Comparison of ENCODE assay signal across 8 cellular contexts in genomic region chr5:131164161-131164930, GRCh38. TPM values are rescaled to one million over a fixed set of nuclear protein-coding genes. Genes with fewer than 3 reads are reported as not detected.
DNase-seq lines count a peak whose midpoint lies in the region; ATAC-seq and TF ChIP-seq lines count a peak whose summit lies in the region.

No MANE protein-coding gene starts in this region.

- DNase-seq in AG10803 (ENCODE audit: low read depth) (peak; percentile 76), NCI-H524 (lab: John Stamatoyannopoulos, UW) (peak; percentile 30 to 61), ecto neural progenitor cell (ENCODE audit: low spot score) (peak; percentile 81), lung (ENCODE audit: low spot score) (peak; percentile 69)
- peak; percentile 67 for DNase-seq in activated CD8-positive, alpha-beta T cell treated with anti-CD3 and anti-CD28 coated beads for 36 hours
- peak; percentile 50 to 55 (median 51) for DNase-seq in stimulated activated CD4-positive, alpha-beta T cell treated with anti-CD3 and anti-CD28 coated beads, TNF-alpha, amount 100 ng/mL, for 4 hours (ENCODE audit: low read depth in 3 of 3)

- H3K27ac Mint-ChIP-seq in activated CD8-positive, alpha-beta T cell treated with anti-CD3 and anti-CD28 coated beads for 36 hours: peak overlapping the region; percentile 98

- TF ChIP-seq CTCF in AG10803 (conservative IDR thresholded peaks at IDR 0.05; ENCODE audit: low read length) (no peak), lung (IDR thresholded peaks at IDR 0.05; ENCODE audit: control extremely low read depth, extremely low read depth) (no peak)
- TF ChIP-seq CTCF in activated CD8-positive, alpha-beta T cell treated with anti-CD3 and anti-CD28 coated beads for 36 hours (IDR thresholded peaks at IDR 0.05): no peak

- CTCF ChIA-PET in activated CD8-positive, alpha-beta T cell treated with anti-CD3 and anti-CD28 coated beads for 36 hours (lab: Charles Lee): interaction anchor here (1.2 to 3.5 kb wide), 4 partner anchors 100 to 335 kb away, joined by 3 to 16 read pairs (median 5); partner anchors contain the start of gene CDC42SE2

- intact Hi-C loops in activated CD8-positive, alpha-beta T cell treated with anti-CD3 and anti-CD28 coated beads for 36 hours (cut with micrococcal nuclease): no loop called here

- POLR2A ChIA-PET in activated CD8-positive, alpha-beta T cell treated with anti-CD3 and anti-CD28 coated beads for 36 hours (lab: Charles Lee): interaction anchor here (0.6 to 7.1 kb wide), 13 partner anchors 86 to 249 kb away, joined by 3 to 59 read pairs (median 3); partner anchors contain the start of gene CDC42SE2

- no peaks in the 10 kb centered on the region for H3K4me1 ChIP-seq in lung (ENCODE audit: control insufficient read depth in 2 of 2, insufficient read depth in 2 of 2, low read length in 2 of 2)

- no peaks in the 10 kb centered on the region for H3K9me3 Mint-ChIP-seq in activated CD8-positive, alpha-beta T cell treated with anti-CD3 and anti-CD28 coated beads for 36 hours

- WGBS in lung, 2 donors: 0% methylated on average over 57 of the region's 57 CpGs

- H3K36me3 ChIP-seq in lung (ENCODE audit: control insufficient read depth in 2 of 2, insufficient read depth in 2 of 2, low read length in 2 of 2): peaks cover 11 to 12% of the 10 kb centered on the region in 2 donors

- H3K4me3 Mint-ChIP-seq in activated CD8-positive, alpha-beta T cell treated with anti-CD3 and anti-CD28 coated beads for 36 hours: peak overlapping the region; percentile 98

- no peaks in the 10 kb centered on the region for H3K9me3 ChIP-seq in lung (ENCODE audit: control insufficient read depth in 2 of 2, insufficient read depth in 1 of 2, low read length in 1 of 2)

- peaks cover 38% of the 10 kb centered on the region for H3K4me1 Mint-ChIP-seq in activated CD8-positive, alpha-beta T cell treated with anti-CD3 and anti-CD28 coated beads for 36 hours (ENCODE audit: low read depth)

- ATAC-seq in GM18868 (IDR thresholded peaks at IDR 0.05; ENCODE audit: unreplicated experiment) (peak; percentile 63), HG03108 (IDR thresholded peaks at IDR 0.05; ENCODE audit: unreplicated experiment) (peak; percentile 62), lung (ENCODE audit: insufficient read depth, low FRiP score) (peak; percentile 80)
- ATAC-seq in activated CD8-positive, alpha-beta T cell treated with anti-CD3 and anti-CD28 coated beads for 36 hours: peak; percentile 57

- H3K27me3 ChIP-seq in lung (ENCODE audit: control insufficient read depth, insufficient read depth): no peaks in the 10 kb centered on the region

- H3K4me3 ChIP-seq in AG10803 (ENCODE audit: low read length) (peak overlapping the region; percentile 94), lung (peak overlapping the region; percentile 94)

- no peaks in the 10 kb centered on the region for H3K27me3 Mint-ChIP-seq in activated CD8-positive, alpha-beta T cell treated with anti-CD3 and anti-CD28 coated beads for 36 hours

- peaks cover 48% of the 10 kb centered on the region for H3K36me3 Mint-ChIP-seq in activated CD8-positive, alpha-beta T cell treated with anti-CD3 and anti-CD28 coated beads for 36 hours (ENCODE audit: low read depth)

- peak overlapping the region; percentile 92 to 98 for H3K27ac ChIP-seq in lung (ENCODE audit: low read depth in 1 of 2, low read length in 1 of 2)

RNA-seq across cellular contexts. Expression of gene HINT1, which starts 0.7 kb away (rescaled TPM):
- 100 to 1,000 TPM; 317 to 322 TPM for total RNA-seq in activated CD8-positive, alpha-beta T cell treated with anti-CD3 and anti-CD28 coated beads for 36 hours
- 100 to 1,000 TPM; 125 to 149 TPM for total RNA-seq in lung
- 100 to 1,000 TPM; 215 to 259 TPM for polyA plus RNA-seq in lung

RNA-seq across cellular contexts. Expression of gene LYRM7, which starts 6.4 kb away (rescaled TPM):
- 10 to 100 TPM; 23.2 to 24.0 TPM for total RNA-seq in activated CD8-positive, alpha-beta T cell treated with anti-CD3 and anti-CD28 coated beads for 36 hours
- 10 to 100 TPM in 1 of 2 donors, 1 to 10 TPM in 1; 6.0 to 10.9 TPM for total RNA-seq in lung
- 1 to 10 TPM; 3.1 to 3.2 TPM for polyA plus RNA-seq in lung

Comparison
In these comparisons a context has a peak if more than half of its experiments do, and no peak if none do; other contexts are left out.
1. Peak in every context shown above with its lines: DNase-seq, ATAC-seq, H3K4me3 ChIP-seq and H3K27ac ChIP-seq.